Comparison of ENCODE assay signal across 1 cellular context in genomic region chr14:50381823-50382287, GRCh38.
A peak's percentile ranks its signal among the peaks of the same experiment; 100 is the strongest.
TF ChIP-seq lines count a peak whose summit lies in the region.

No MANE protein-coding gene starts in this region.

TF ChIP-seq in HepG2, 621 proteins besides CTCF, POLR2A, EP300 and RAD21 (continued from another document and continues in another):
- TF ChIP-seq HNF1A (IDR thresholded peaks at IDR 0.05; ENCODE audit: low read depth) = peak; percentile 94
- peak; percentile 91; the same call in 1 of the 2 replicates for TF ChIP-seq HNF1A (CRISPR knock-in tag; IDR thresholded peaks at IDR 0.05; ENCODE audit: borderline replicate concordance)
- 0 out of 2 replicates have a peak, but pooled peaks have one; percentile 20 for TF ChIP-seq NR2F6 (IDR thresholded peaks at IDR 0.05)
- TF ChIP-seq NR2F6 (CRISPR knock-in tag; IDR thresholded peaks at IDR 0.05) = peak; percentile 5; the same call in 1 of the 2 replicates
- TF ChIP-seq ARNT (IDR thresholded peaks at IDR 0.05) = no peak
- 0 out of 2 replicates have a peak, but pooled peaks have one; percentile 49 for TF ChIP-seq MIXL1 (CRISPR knock-in tag; IDR thresholded peaks at IDR 0.05)
- TF ChIP-seq ZBTB10 (CRISPR knock-in tag; IDR thresholded peaks at IDR 0.05; ENCODE audit: borderline replicate concordance) = no peak
- no peak for TF ChIP-seq ZEB1 (IDR thresholded peaks at IDR 0.05; ENCODE audit: insufficient replicate concordance, low read depth)
- no peak for TF ChIP-seq NFE2L1 (CRISPR knock-in tag; IDR thresholded peaks at IDR 0.05; ENCODE audit: borderline replicate concordance)
- no peak for TF ChIP-seq NR2F2 (IDR thresholded peaks at IDR 0.05; ENCODE audit: borderline replicate concordance, low read depth)
- TF ChIP-seq ZKSCAN5 (CRISPR knock-in tag; IDR thresholded peaks at IDR 0.05) = no peak
- no peak for TF ChIP-seq RFX1 (IDR thresholded peaks at IDR 0.05)
- TF ChIP-seq SRSF4 (IDR thresholded peaks at IDR 0.05; ENCODE audit: low read depth, low read length, poor library complexity, severe bottlenecking) = no peak
- TF ChIP-seq RNF2 (conservative IDR thresholded peaks at IDR 0.05; ENCODE audit: low read depth) = no peak
- TF ChIP-seq EZH2 (conservative IDR thresholded peaks at IDR 0.05; ENCODE audit: low read depth, low read length) = no peak
- peak; percentile 66; the same call in 1 of the 2 replicates for TF ChIP-seq TBX2 (CRISPR knock-in tag; IDR thresholded peaks at IDR 0.05; ENCODE audit: borderline replicate concordance)
- no peak for TF ChIP-seq PAF1 (CRISPR knock-in tag; IDR thresholded peaks at IDR 0.05)
- TF ChIP-seq, protein P1, sequence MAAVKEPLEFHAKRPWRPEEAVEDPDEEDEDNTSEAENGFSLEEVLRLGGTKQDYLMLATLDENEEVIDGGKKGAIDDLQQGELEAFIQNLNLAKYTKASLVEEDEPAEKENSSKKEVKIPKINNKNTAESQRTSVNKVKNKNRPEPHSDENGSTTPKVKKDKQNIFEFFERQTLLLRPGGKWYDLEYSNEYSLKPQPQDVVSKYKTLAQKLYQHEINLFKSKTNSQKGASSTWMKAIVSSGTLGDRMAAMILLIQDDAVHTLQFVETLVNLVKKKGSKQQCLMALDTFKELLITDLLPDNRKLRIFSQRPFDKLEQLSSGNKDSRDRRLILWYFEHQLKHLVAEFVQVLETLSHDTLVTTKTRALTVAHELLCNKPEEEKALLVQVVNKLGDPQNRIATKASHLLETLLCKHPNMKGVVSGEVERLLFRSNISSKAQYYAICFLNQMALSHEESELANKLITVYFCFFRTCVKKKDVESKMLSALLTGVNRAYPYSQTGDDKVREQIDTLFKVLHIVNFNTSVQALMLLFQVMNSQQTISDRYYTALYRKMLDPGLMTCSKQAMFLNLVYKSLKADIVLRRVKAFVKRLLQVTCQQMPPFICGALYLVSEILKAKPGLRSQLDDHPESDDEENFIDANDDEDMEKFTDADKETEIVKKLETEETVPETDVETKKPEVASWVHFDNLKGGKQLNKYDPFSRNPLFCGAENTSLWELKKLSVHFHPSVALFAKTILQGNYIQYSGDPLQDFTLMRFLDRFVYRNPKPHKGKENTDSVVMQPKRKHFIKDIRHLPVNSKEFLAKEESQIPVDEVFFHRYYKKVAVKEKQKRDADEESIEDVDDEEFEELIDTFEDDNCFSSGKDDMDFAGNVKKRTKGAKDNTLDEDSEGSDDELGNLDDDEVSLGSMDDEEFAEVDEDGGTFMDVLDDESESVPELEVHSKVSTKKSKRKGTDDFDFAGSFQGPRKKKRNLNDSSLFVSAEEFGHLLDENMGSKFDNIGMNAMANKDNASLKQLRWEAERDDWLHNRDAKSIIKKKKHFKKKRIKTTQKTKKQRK (IDR thresholded peaks at IDR 0.05; ENCODE audit: low read length) = no peak
- peak; percentile 35; the same call in 1 of the 2 replicates for TF ChIP-seq HDAC2 (CRISPR knock-in tag; IDR thresholded peaks at IDR 0.05)
- TF ChIP-seq HNF4G (IDR thresholded peaks at IDR 0.05; ENCODE audit: borderline replicate concordance, low read depth, low read length) = no peak
- no peak for TF ChIP-seq HNF4G (CRISPR knock-in tag; IDR thresholded peaks at IDR 0.05; ENCODE audit: borderline replicate concordance, low read depth)
- TF ChIP-seq BORCS8-MEF2B (CRISPR knock-in tag; IDR thresholded peaks at IDR 0.05) = no peak
- TF ChIP-seq SP2 (CRISPR knock-in tag; IDR thresholded peaks at IDR 0.05) = no peak
- TF ChIP-seq, protein P2, sequence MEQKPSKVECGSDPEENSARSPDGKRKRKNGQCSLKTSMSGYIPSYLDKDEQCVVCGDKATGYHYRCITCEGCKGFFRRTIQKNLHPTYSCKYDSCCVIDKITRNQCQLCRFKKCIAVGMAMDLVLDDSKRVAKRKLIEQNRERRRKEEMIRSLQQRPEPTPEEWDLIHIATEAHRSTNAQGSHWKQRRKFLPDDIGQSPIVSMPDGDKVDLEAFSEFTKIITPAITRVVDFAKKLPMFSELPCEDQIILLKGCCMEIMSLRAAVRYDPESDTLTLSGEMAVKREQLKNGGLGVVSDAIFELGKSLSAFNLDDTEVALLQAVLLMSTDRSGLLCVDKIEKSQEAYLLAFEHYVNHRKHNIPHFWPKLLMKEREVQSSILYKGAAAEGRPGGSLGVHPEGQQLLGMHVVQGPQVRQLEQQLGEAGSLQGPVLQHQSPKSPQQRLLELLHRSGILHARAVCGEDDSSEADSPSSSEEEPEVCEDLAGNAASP (CRISPR knock-in tag; IDR thresholded peaks at IDR 0.05; ENCODE audit: borderline replicate concordance) = no peak
- no peak for TF ChIP-seq FLYWCH1 (CRISPR knock-in tag; IDR thresholded peaks at IDR 0.05)
- TF ChIP-seq HOMEZ (CRISPR knock-in tag; IDR thresholded peaks at IDR 0.05; ENCODE audit: low read depth) = peak; percentile 80
- no peak for TF ChIP-seq STAT6 (CRISPR knock-in tag; IDR thresholded peaks at IDR 0.05; ENCODE audit: borderline replicate concordance)
- 0 out of 2 replicates have a peak, but pooled peaks have one; percentile 22 for TF ChIP-seq ZNF687 (CRISPR knock-in tag; IDR thresholded peaks at IDR 0.05)
- TF ChIP-seq ZNF235 (CRISPR knock-in tag; IDR thresholded peaks at IDR 0.05; ENCODE audit: borderline replicate concordance) = no peak
- no peak for TF ChIP-seq NONO (IDR thresholded peaks at IDR 0.05)
- TF ChIP-seq NONO (CRISPR knock-in tag; conservative IDR thresholded peaks at IDR 0.05) = no peak
- TF ChIP-seq, protein P3, sequence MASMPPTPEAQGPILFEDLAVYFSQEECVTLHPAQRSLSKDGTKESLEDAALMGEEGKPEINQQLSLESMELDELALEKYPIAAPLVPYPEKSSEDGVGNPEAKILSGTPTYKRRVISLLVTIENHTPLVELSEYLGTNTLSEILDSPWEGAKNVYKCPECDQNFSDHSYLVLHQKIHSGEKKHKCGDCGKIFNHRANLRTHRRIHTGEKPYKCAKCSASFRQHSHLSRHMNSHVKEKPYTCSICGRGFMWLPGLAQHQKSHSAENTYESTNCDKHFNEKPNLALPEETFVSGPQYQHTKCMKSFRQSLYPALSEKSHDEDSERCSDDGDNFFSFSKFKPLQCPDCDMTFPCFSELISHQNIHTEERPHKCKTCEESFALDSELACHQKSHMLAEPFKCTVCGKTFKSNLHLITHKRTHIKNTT (CRISPR knock-in tag; IDR thresholded peaks at IDR 0.05) = no peak
- TF ChIP-seq RFX5 (IDR thresholded peaks at IDR 0.05; ENCODE audit: low read depth, low read length) = no peak
- no peak for TF ChIP-seq ZBTB7A (CRISPR knock-in tag; IDR thresholded peaks at IDR 0.05)
- peak; percentile 42; the same call in 1 of the 2 replicates for TF ChIP-seq TCF7 (IDR thresholded peaks at IDR 0.05; ENCODE audit: low read depth)
- TF ChIP-seq, protein P4, sequence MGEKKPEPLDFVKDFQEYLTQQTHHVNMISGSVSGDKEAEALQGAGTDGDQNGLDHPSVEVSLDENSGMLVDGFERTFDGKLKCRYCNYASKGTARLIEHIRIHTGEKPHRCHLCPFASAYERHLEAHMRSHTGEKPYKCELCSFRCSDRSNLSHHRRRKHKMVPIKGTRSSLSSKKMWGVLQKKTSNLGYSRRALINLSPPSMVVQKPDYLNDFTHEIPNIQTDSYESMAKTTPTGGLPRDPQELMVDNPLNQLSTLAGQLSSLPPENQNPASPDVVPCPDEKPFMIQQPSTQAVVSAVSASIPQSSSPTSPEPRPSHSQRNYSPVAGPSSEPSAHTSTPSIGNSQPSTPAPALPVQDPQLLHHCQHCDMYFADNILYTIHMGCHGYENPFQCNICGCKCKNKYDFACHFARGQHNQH (CRISPR knock-in tag; IDR thresholded peaks at IDR 0.05) = no peak
